ENCODE assay signal across 35 cellular contexts in the genomic region with DNA sequence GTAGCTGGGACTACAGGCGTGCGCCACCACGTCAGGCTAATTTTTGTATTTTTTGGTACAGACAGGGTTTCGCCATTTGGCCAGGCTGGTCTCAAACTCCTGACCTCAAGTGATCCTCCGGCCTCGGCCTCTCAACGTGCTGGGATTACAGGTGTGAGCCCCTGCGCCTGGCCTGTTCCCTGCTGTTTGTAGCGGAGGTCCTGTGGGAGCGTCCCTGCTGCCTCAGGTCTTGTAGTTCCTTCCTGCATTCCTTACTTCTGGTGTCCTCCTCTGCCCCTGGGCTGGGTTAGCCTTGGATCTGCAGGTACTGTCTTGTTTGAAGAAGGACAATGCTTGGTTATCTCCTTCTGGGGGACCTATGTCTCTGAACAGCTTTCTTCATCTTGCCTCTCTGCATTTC. TPM values are rescaled to one million over a fixed set of nuclear protein-coding genes. Genes with fewer than 3 reads are reported as not detected.
"Had no signal": no experiment of that assay in that cellular context is flagged by ENCODE, and none has a peak within 500 bp of the region (broad histone marks: within the 10 kb centered on the region; RNA-seq: fewer than 3 reads in every experiment).

No MANE protein-coding gene starts in this region.

- H3K4me3 Mint-ChIP-seq: naive thymus-derived CD8-positive, alpha-beta T cell; natural killer cell treated with Interleukin-12 subunit alpha and Interleukin-12 subunit beta and Interleukin-15 and Interleukin-18, amount 100 ng/mL, for 72 hours; nephron progenitor cell; neural crest cell; stimulated activated memory B cell treated with anti-CD40 and anti-IgM and Interleukin-4, amounts not matched to agents 10 μg/mL and 1 μg/mL and 100 μg/mL, for 72 hours; stimulated activated naive CD8-positive, alpha-beta T cell treated with anti-CD3 and anti-CD28 coated beads, Interleukin-15, amount 100 ng/mL, for 72 hours had no signal

- ATAC-seq: naive thymus-derived CD8-positive, alpha-beta T cell; natural killer cell treated with Interleukin-12 subunit alpha and Interleukin-12 subunit beta and Interleukin-15 and Interleukin-18, amount 100 ng/mL, for 72 hours; pancreas; psoas muscle; right cardiac atrium; sciatic nerve; stimulated activated memory B cell treated with anti-CD40 and anti-IgM and Interleukin-4, amounts not matched to agents 10 μg/mL and 1 μg/mL and 100 μg/mL, for 72 hours; stimulated activated naive CD8-positive, alpha-beta T cell treated with anti-CD3 and anti-CD28 coated beads, Interleukin-15, amount 100 ng/mL, for 72 hours; stimulated activated naive CD8-positive, alpha-beta T cell treated with anti-CD3 and anti-CD28 coated beads, Interleukin-15, Interleukin-2, amounts not matched to agents 100 U/mL and 50 U/mL, for 24 hours had no signal

- H3K4me2 ChIP-seq: smooth muscle cell had no signal

- H3K27me3 ChIP-seq: neutrophil, pancreas, thyroid gland, tibial nerve, upper lobe of left lung, vagina had no signal

- DNase-seq: naive thymus-derived CD8-positive, alpha-beta T cell; nephron progenitor cell; nucleus accumbens; pancreas; psoas muscle; spleen; stimulated activated CD4-positive, alpha-beta T cell treated with anti-CD3 and anti-CD28 coated beads, Interleukin-12 subunit alpha, Interleukin-12 subunit beta, amount 100 ng/mL, for 4 hours; stimulated activated CD4-positive, alpha-beta T cell treated with anti-CD3 and anti-CD28 coated beads, Interleukin-1b, Interleukin-23, amount 100 ng/mL, for 48 hours; stimulated activated CD4-positive, alpha-beta T cell treated with anti-CD3 and anti-CD28 coated beads, Interleukin-4, amount 100 ng/mL, for 1 hour; stimulated activated CD4-positive, alpha-beta T cell treated with anti-CD3 and anti-CD28 coated beads, Interleukin-4, amount 100 ng/mL, for 4 hours; stimulated activated CD8-positive, alpha-beta memory T cell treated with anti-CD3 and anti-CD28 coated beads, Interleukin-4, amount 100 ng/mL, for 48 hours; stimulated activated naive CD4-positive, alpha-beta T cell; stimulated activated naive CD8-positive, alpha-beta T cell treated with anti-CD3 and anti-CD28 coated beads, Interleukin-15, amount 100 ng/mL, for 72 hours; stimulated activated naive CD8-positive, alpha-beta T cell treated with anti-CD3 and anti-CD28 coated beads, Interleukin-15, Interleukin-2, amounts not matched to agents 100 U/mL and 50 U/mL, for 24 hours; thyroid gland; upper lobe of left lung had no signal

- H3K36me3 ChIP-seq: pancreas, thyroid gland, tibial nerve, upper lobe of left lung, vagina had no signal

- H3K4me1 Mint-ChIP-seq: naive thymus-derived CD8-positive, alpha-beta T cell; stimulated activated memory B cell treated with anti-CD40 and anti-IgM and Interleukin-4, amounts not matched to agents 10 μg/mL and 1 μg/mL and 100 μg/mL, for 72 hours; stimulated activated naive CD8-positive, alpha-beta T cell treated with anti-CD3 and anti-CD28 coated beads, Interleukin-15, amount 100 ng/mL, for 72 hours had no signal

- H3K9me3 ChIP-seq: neutrophil, pancreas, psoas muscle, spleen, thoracic aorta, thyroid gland, tibial nerve, upper lobe of left lung, vagina had no signal

- H3K36me3 Mint-ChIP-seq: naive thymus-derived CD8-positive, alpha-beta T cell; natural killer cell treated with Interleukin-12 subunit alpha and Interleukin-12 subunit beta and Interleukin-15 and Interleukin-18, amount 100 ng/mL, for 72 hours; stimulated activated memory B cell treated with anti-CD40 and anti-IgM and Interleukin-4, amounts not matched to agents 10 μg/mL and 1 μg/mL and 100 μg/mL, for 72 hours had no signal

- H3K4me3 ChIP-seq: pancreas, psoas muscle, skin epidermis, smooth muscle cell, spleen, thoracic aorta, thyroid gland, tibial nerve, upper lobe of left lung, vagina had no signal

- H3K27ac ChIP-seq: neutrophil, pancreas, psoas muscle, skin epidermis, spleen, thyroid gland, tibial nerve, upper lobe of left lung, vagina had no signal

- H3K4me1 ChIP-seq: pancreas, psoas muscle, spleen, vagina had no signal

- FAIRE-seq: pancreas, urothelium cell line had no signal

- H3K9me3 Mint-ChIP-seq: naive thymus-derived CD8-positive, alpha-beta T cell; natural killer cell treated with Interleukin-12 subunit alpha and Interleukin-12 subunit beta and Interleukin-15 and Interleukin-18, amount 100 ng/mL, for 72 hours; neural crest cell; stimulated activated memory B cell treated with anti-CD40 and anti-IgM and Interleukin-4, amounts not matched to agents 10 μg/mL and 1 μg/mL and 100 μg/mL, for 72 hours; stimulated activated naive CD8-positive, alpha-beta T cell treated with anti-CD3 and anti-CD28 coated beads, Interleukin-15, amount 100 ng/mL, for 72 hours had no signal

- H3K27ac Mint-ChIP-seq: naive thymus-derived CD8-positive, alpha-beta T cell; natural killer cell treated with Interleukin-12 subunit alpha and Interleukin-12 subunit beta and Interleukin-15 and Interleukin-18, amount 100 ng/mL, for 72 hours; nephron progenitor cell; progenitor cell of endocrine pancreas; stimulated activated memory B cell treated with anti-CD40 and anti-IgM and Interleukin-4, amounts not matched to agents 10 μg/mL and 1 μg/mL and 100 μg/mL, for 72 hours; stimulated activated naive CD8-positive, alpha-beta T cell treated with anti-CD3 and anti-CD28 coated beads, Interleukin-15, amount 100 ng/mL, for 72 hours had no signal

RNA-seq across cellular contexts. Expression of gene G6PC1, which starts 23.6 kb away (rescaled TPM):
- total RNA-seq: naive thymus-derived CD8-positive, alpha-beta T cell; natural killer cell treated with Interleukin-12 subunit alpha and Interleukin-12 subunit beta and Interleukin-15 and Interleukin-18, amount 100 ng/mL, for 72 hours; neural crest cell; omental fat pad; osteocyte; progenitor cell of endocrine pancreas; psoas muscle; renal cortical epithelial cell; right cardiac atrium; sciatic nerve; smooth muscle cell; spleen; subcutaneous adipose tissue; temporal lobe; thoracic aorta; thyroid gland; tibial nerve; upper lobe of left lung; ureter; vagina had no signal
- polyA plus RNA-seq: naive thymus-derived CD8-positive, alpha-beta T cell; right cardiac atrium; smooth muscle cell; spleen had no signal
